In genomic region chr5:174311531-174312269, GRCh38 we compare ENCODE assay signal across 8 cellular contexts.
DNase-seq lines count a peak whose midpoint lies in the region; ATAC-seq, FAIRE-seq and TF ChIP-seq lines count a peak whose summit lies in the region.

No MANE protein-coding gene starts in this region.

- H2BK120ac ChIP-seq in neuronal stem cell (ENCODE audit: low read depth, low read length), result peak overlapping the region; percentile 12

- H3K27me3 ChIP-seq in foreskin keratinocyte (peaks cover 4% of the 10 kb centered on the region), neuronal stem cell (ENCODE audit: control insufficient read depth in 3 of 3, insufficient read depth in 3 of 3, low read depth in 1 of 3, low read length in 3 of 3) (peaks cover 0 to 13% (median 0%) of the 10 kb centered on the region in 3 experiments), thoracic aorta (replicated peaks; ENCODE audit: insufficient read depth) (no peaks in the 10 kb centered on the region)

- peak overlapping the region; percentile 37 for H3K23ac ChIP-seq in neuronal stem cell (ENCODE audit: low read depth, low read length, poor library complexity)

- no peak overlapping the region for H3K27ac ChIP-seq in foreskin keratinocyte
- no peak overlapping the region for H3K27ac ChIP-seq in neuronal stem cell (replicated peaks; ENCODE audit: low read length)
- no peak overlapping the region for H3K27ac ChIP-seq in thoracic aorta

- DNase-seq in NCI-H187 (lab: John Stamatoyannopoulos, UW) (peak; percentile 19 to 65), NCI-H187 treated with DMSO at 0.1 percent for 48 hours (lab: John Stamatoyannopoulos, UW) (no peak), RCC 7860 (ENCODE audit: low spot score) (peak; percentile 22), foreskin keratinocyte (peak in 1 of 2 donors; percentile 12), neuronal stem cell (ENCODE audit: low spot score) (peak; percentile 76), thoracic aorta (ENCODE audit: low spot score) (no peak)
- peak; percentile 52 for DNase-seq in activated T-helper 2 cell treated with anti-CD3 and anti-CD28 coated beads, Interferon-gamma antibody, Interleukin-2, Interleukin-4, amounts not matched to agents 10 μg/mL and 5 μg/mL and 100 μg/mL, durations not matched to agents 14 hours and 24 hours and 36 hours (ENCODE audit: low spot score)

- H3K79me1 ChIP-seq in neuronal stem cell (ENCODE audit: low read depth, low read length), result no peaks in the 10 kb centered on the region

- no CpG with 5 or more reads among the region's 58 CpGs for WGBS in neuronal stem cell (ENCODE audit: extremely low coverage in 2 of 2, insufficient read length in 2 of 2, insufficient replicate concordance in 1 of 2), 2 donors

- peak overlapping the region; percentile 59 for H3K14ac ChIP-seq in neuronal stem cell (ENCODE audit: low read length)

- peak overlapping the region; percentile 76 for H2AK5ac ChIP-seq in neuronal stem cell (ENCODE audit: low read depth, low read length)

- no peaks in the 10 kb centered on the region for H3K9me3 ChIP-seq in neuronal stem cell (replicated peaks in 1 of 2; ENCODE audit: control insufficient read depth in 2 of 2, insufficient read depth in 1 of 2, low read depth in 1 of 2, low read length in 2 of 2)
- H3K9me3 ChIP-seq in thoracic aorta, result no peaks in the 10 kb centered on the region

- H2BK15ac ChIP-seq in neuronal stem cell (ENCODE audit: low read length), result peak overlapping the region; percentile 84

- no peak overlapping the region for H4K8ac ChIP-seq in neuronal stem cell (ENCODE audit: low read depth, low read length)

- peak overlapping the region; percentile 63 for H3K9ac ChIP-seq in neuronal stem cell (ENCODE audit: low read depth, low read length, poor library complexity)

- no peak overlapping the region for H3K27ac Mint-ChIP-seq in activated T-helper 2 cell treated with anti-CD3 and anti-CD28 coated beads, Interferon-gamma antibody, Interleukin-2, Interleukin-4, amounts not matched to agents 10 μg/mL and 5 μg/mL and 100 μg/mL, durations not matched to agents 14 hours and 24 hours and 36 hours

- H3K4me1 Mint-ChIP-seq in activated T-helper 2 cell treated with anti-CD3 and anti-CD28 coated beads, Interferon-gamma antibody, Interleukin-2, Interleukin-4, amounts not matched to agents 10 μg/mL and 5 μg/mL and 100 μg/mL, durations not matched to agents 14 hours and 24 hours and 36 hours (ENCODE audit: low read depth), result peaks cover 2% of the 10 kb centered on the region

- H3K4me3 ChIP-seq in neuronal stem cell (ENCODE audit: low read length in 2 of 2) (peak overlapping the region; percentile 43 to 71), thoracic aorta (peak overlapping the region; percentile 75)

- peak overlapping the region; percentile 70 for H3K4me2 ChIP-seq in neuronal stem cell (ENCODE audit: insufficient read depth, low read length, poor library complexity, severe bottlenecking)

- H3K4me3 Mint-ChIP-seq in activated T-helper 2 cell treated with anti-CD3 and anti-CD28 coated beads, Interferon-gamma antibody, Interleukin-2, Interleukin-4, amounts not matched to agents 10 μg/mL and 5 μg/mL and 100 μg/mL, durations not matched to agents 14 hours and 24 hours and 36 hours (ENCODE audit: low read depth), result no peak overlapping the region

- H2AFZ ChIP-seq in neuronal stem cell (ENCODE audit: low read length), result peak overlapping the region; percentile 99

- FAIRE-seq in RCC 7860 (lab: Jason Lieb, UNC), result no peak

- no peaks in the 10 kb centered on the region for H3K36me3 Mint-ChIP-seq in activated T-helper 2 cell treated with anti-CD3 and anti-CD28 coated beads, Interferon-gamma antibody, Interleukin-2, Interleukin-4, amounts not matched to agents 10 μg/mL and 5 μg/mL and 100 μg/mL, durations not matched to agents 14 hours and 24 hours and 36 hours (ENCODE audit: low read depth)

- ATAC-seq in HG03432 (IDR thresholded peaks at IDR 0.05; ENCODE audit: unreplicated experiment) (peak; percentile 79), foreskin keratinocyte (peak; percentile 86), thoracic aorta (ENCODE audit: insufficient number of reproducible peaks, low FRiP score, low read depth) (no peak)

- H4K91ac ChIP-seq in neuronal stem cell (ENCODE audit: low read depth, low read length, poor library complexity), result no peak overlapping the region

- no peak overlapping the region for H2BK12ac ChIP-seq in neuronal stem cell (ENCODE audit: low read length)

- no peak overlapping the region for H3K4ac ChIP-seq in neuronal stem cell (ENCODE audit: low read length)

- H3K27me3 Mint-ChIP-seq in activated T-helper 2 cell treated with anti-CD3 and anti-CD28 coated beads, Interferon-gamma antibody, Interleukin-2, Interleukin-4, amounts not matched to agents 10 μg/mL and 5 μg/mL and 100 μg/mL, durations not matched to agents 14 hours and 24 hours and 36 hours (ENCODE audit: low read depth), result peaks cover 12% of the 10 kb centered on the region

- TF ChIP-seq CTCF in foreskin keratinocyte (conservative IDR thresholded peaks at IDR 0.05), result peak; percentile 85
- TF ChIP-seq CTCF in thoracic aorta (IDR thresholded peaks at IDR 0.05), result peak; percentile 93

- no peaks in the 10 kb centered on the region for H3K36me3 ChIP-seq in neuronal stem cell (replicated peaks in 1 of 2; ENCODE audit: control insufficient read depth in 2 of 2, insufficient read depth in 2 of 2, low read length in 2 of 2)
- H3K36me3 ChIP-seq in thoracic aorta, result no peaks in the 10 kb centered on the region

- H2BK5ac ChIP-seq in neuronal stem cell (ENCODE audit: low read length), result peak overlapping the region; percentile 68

- intact Hi-C loops in activated T-helper 2 cell treated with anti-CD3 and anti-CD28 coated beads, Interferon-gamma antibody, Interleukin-2, Interleukin-4, amounts not matched to agents 10 μg/mL and 5 μg/mL and 100 μg/mL, durations not matched to agents 14 hours and 24 hours and 36 hours (cut with micrococcal nuclease), result loop anchor here (5.0 kb wide), 1 partner anchor 694 kb away; the partner anchor contains the start of gene BOD1

- H3K4me1 ChIP-seq in foreskin keratinocyte, result no peaks in the 10 kb centered on the region
- H3K4me1 ChIP-seq in neuronal stem cell (ENCODE audit: control insufficient read depth in 2 of 2, insufficient read depth in 1 of 2, low read depth in 1 of 2, low read length in 2 of 2), result peaks cover 0 to 8% of the 10 kb centered on the region in 2 donors
- peaks cover 0 to 10% of the 10 kb centered on the region in 2 donors for H3K4me1 ChIP-seq in thoracic aorta (ENCODE audit: control insufficient read depth in 1 of 2, low read depth in 2 of 2)

- peak overlapping the region; percentile 93 for H3K18ac ChIP-seq in neuronal stem cell (ENCODE audit: low read length)

- no peaks in the 10 kb centered on the region for H3K9me3 Mint-ChIP-seq in activated T-helper 2 cell treated with anti-CD3 and anti-CD28 coated beads, Interferon-gamma antibody, Interleukin-2, Interleukin-4, amounts not matched to agents 10 μg/mL and 5 μg/mL and 100 μg/mL, durations not matched to agents 14 hours and 24 hours and 36 hours

Comparison
In these comparisons a context has a peak if more than half of its experiments do, and no peak if none do; other contexts are left out.
1. DNase-seq: peak in NCI-H187 (2 of 2), RCC 7860 (single experiment), activated T-helper 2 cell treated with anti-CD3 and anti-CD28 coated beads, Interferon-gamma antibody, Interleukin-2, Interleukin-4, amounts not matched to agents 10 μg/mL and 5 μg/mL and 100 μg/mL, durations not matched to agents 14 hours and 24 hours and 36 hours (single experiment) and neuronal stem cell (single experiment); none in NCI-H187 treated with DMSO at 0.1 percent for 48 hours (single experiment) and thoracic aorta (single experiment).